In the genomic region with DNA sequence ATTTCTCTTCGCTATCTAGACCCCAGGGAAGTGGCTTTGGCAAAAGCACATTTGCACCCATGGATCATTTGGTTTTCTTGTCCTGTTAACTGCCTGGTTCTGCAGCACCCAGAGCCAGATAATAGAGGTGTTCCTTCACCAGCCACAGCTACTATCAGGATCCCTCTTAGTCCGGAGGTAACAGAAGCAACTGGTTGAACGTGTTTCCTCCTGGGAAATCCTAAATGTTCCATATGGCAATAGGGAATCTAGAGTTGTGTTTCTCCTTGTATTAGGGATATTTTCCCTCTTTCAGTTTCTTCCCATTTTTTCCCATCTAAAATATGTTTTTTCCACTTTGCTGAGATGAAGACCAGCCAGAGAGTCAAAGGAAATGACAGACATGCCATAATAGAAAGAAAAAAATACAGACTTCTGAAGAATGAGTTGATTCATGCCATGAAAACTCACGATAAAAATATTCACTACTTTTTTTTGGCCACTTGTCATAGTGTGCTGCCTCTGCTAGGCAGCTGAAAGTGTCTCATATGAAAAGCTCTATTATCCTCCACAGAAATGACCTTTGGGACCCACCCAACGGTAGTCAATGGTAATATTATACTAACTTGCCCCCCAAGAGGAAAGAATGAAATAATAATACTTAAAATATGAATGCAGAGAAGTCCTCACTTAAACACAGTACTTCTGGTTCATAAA, we compare ENCODE assay signal across 1 cellular context.
TF ChIP-seq lines count a peak whose summit lies in the region.

No MANE protein-coding gene starts in this region.

TF ChIP-seq in IMR-90, 13 proteins besides CTCF, POLR2A, EP300 and RAD21 (continued from another document):
- TF ChIP-seq, protein P1, sequence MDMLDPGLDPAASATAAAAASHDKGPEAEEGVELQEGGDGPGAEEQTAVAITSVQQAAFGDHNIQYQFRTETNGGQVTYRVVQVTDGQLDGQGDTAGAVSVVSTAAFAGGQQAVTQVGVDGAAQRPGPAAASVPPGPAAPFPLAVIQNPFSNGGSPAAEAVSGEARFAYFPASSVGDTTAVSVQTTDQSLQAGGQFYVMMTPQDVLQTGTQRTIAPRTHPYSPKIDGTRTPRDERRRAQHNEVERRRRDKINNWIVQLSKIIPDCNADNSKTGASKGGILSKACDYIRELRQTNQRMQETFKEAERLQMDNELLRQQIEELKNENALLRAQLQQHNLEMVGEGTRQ (IDR thresholded peaks at IDR 0.05; ENCODE audit: low read depth, low read length), result no peak
- TF ChIP-seq, protein P2, sequence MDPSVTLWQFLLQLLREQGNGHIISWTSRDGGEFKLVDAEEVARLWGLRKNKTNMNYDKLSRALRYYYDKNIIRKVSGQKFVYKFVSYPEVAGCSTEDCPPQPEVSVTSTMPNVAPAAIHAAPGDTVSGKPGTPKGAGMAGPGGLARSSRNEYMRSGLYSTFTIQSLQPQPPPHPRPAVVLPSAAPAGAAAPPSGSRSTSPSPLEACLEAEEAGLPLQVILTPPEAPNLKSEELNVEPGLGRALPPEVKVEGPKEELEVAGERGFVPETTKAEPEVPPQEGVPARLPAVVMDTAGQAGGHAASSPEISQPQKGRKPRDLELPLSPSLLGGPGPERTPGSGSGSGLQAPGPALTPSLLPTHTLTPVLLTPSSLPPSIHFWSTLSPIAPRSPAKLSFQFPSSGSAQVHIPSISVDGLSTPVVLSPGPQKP (IDR thresholded peaks at IDR 0.05; ENCODE audit: borderline replicate concordance, low read depth, low read length), result no peak
- TF ChIP-seq BHLHE40 (IDR thresholded peaks at IDR 0.05; ENCODE audit: low read depth, low read length) (no peak), MAZ (IDR thresholded peaks at IDR 0.05; ENCODE audit: borderline replicate concordance, low read depth, low read length) (no peak), MAFK (IDR thresholded peaks at IDR 0.05; ENCODE audit: low read depth, low read length) (no peak), RCOR1 (IDR thresholded peaks at IDR 0.05; ENCODE audit: insufficient replicate concordance, low read length) (no peak), MXI1 (IDR thresholded peaks at IDR 0.05; ENCODE audit: borderline replicate concordance, low read depth, low read length) (no peak), SMC3 (IDR thresholded peaks at IDR 0.05; ENCODE audit: low read depth, low read length) (no peak), FOS (IDR thresholded peaks at IDR 0.05; ENCODE audit: low read depth, low read length) (no peak)
TF ChIP-seq in IMR-90: peak in this region for 0.
